In genomic region chr16:71441348-71441781, GRCh38 we compare ENCODE assay signal across 13 cellular contexts. TPM values are rescaled to one million over a fixed set of nuclear protein-coding genes. Genes with fewer than 3 reads are reported as not detected.
DNase-seq lines count a peak whose midpoint lies in the region; ATAC-seq, FAIRE-seq and TF ChIP-seq lines count a peak whose summit lies in the region.
"Had no signal": no experiment of that assay in that cellular context is flagged by ENCODE, and none has a peak within 500 bp of the region (broad histone marks: within the 10 kb centered on the region; RNA-seq: fewer than 3 reads in every experiment).

No MANE protein-coding gene starts in this region.

- no peak for ATAC-seq in HG02759 (IDR thresholded peaks at IDR 0.05; ENCODE audit: unreplicated experiment)
- no peak for ATAC-seq in HG03378 (IDR thresholded peaks at IDR 0.05; ENCODE audit: unreplicated experiment)

- peaks cover 21% of the 10 kb centered on the region for H3K9me3 Mint-ChIP-seq in activated CD4-positive, alpha-beta T cell treated with anti-CD3 and anti-CD28 coated beads, Interleukin-2, amount 10 ng/mL, durations not matched to agents 7 days and 5 days

- no peak overlapping the region for H3K4me3 Mint-ChIP-seq in activated CD4-positive, alpha-beta T cell treated with anti-CD3 and anti-CD28 coated beads, Interleukin-2, amount 10 ng/mL, durations not matched to agents 7 days and 5 days

- peak; percentile 28 for TF ChIP-seq CTCF in fibroblast of the aortic adventitia (IDR thresholded peaks at IDR 0.05; ENCODE audit: insufficient read depth, low read length)

- POLR2A ChIA-PET in activated CD4-positive, alpha-beta T cell treated with anti-CD3 and anti-CD28 coated beads, Interleukin-2, amount 10 ng/mL, durations not matched to agents 7 days and 5 days (lab: Charles Lee), result no interaction called here

- H3K27ac Mint-ChIP-seq in activated CD4-positive, alpha-beta T cell treated with anti-CD3 and anti-CD28 coated beads, Interleukin-2, amount 10 ng/mL, durations not matched to agents 7 days and 5 days, result no peak overlapping the region

- no peaks in the 10 kb centered on the region for H3K4me1 Mint-ChIP-seq in activated CD4-positive, alpha-beta T cell treated with anti-CD3 and anti-CD28 coated beads, Interleukin-2, amount 10 ng/mL, durations not matched to agents 7 days and 5 days

- FAIRE-seq in frontal cortex (lab: Jason Lieb, UNC), result no peak

- H3K36me3 Mint-ChIP-seq in activated CD4-positive, alpha-beta T cell treated with anti-CD3 and anti-CD28 coated beads, Interleukin-2, amount 10 ng/mL, durations not matched to agents 7 days and 5 days (ENCODE audit: low read depth), result no peaks in the 10 kb centered on the region

- peaks cover 2% of the 10 kb centered on the region for H3K27me3 Mint-ChIP-seq in activated CD4-positive, alpha-beta T cell treated with anti-CD3 and anti-CD28 coated beads, Interleukin-2, amount 10 ng/mL, durations not matched to agents 7 days and 5 days

- CTCF ChIA-PET in activated CD4-positive, alpha-beta T cell treated with anti-CD3 and anti-CD28 coated beads, Interleukin-2, amount 10 ng/mL, durations not matched to agents 7 days and 5 days (lab: Charles Lee), result no interaction called here

- DNase-seq in ELF-1 (ENCODE audit: low read depth, low spot score) (peak; percentile 73), fibroblast of the aortic adventitia (ENCODE audit: low read depth) (no peak), pons (ENCODE audit: low spot score) (no peak), frontal cortex (ENCODE audit: low spot score in 2 of 2) (no peak)
- peak; percentile 18 for DNase-seq in activated CD4-positive, alpha-beta T cell treated with anti-CD3 and anti-CD28 coated beads, Interleukin-2, amount 10 ng/mL, durations not matched to agents 7 days and 5 days
- peak; percentile 25 for DNase-seq in stimulated activated CD4-positive, alpha-beta T cell treated with anti-CD3 and anti-CD28 coated beads, Interleukin-12 subunit alpha, Interleukin-12 subunit beta, amount 100 ng/mL, for 4 hours
- DNase-seq: NCI-H446; SIG-M5; stimulated activated naive CD4-positive, alpha-beta T cell treated with Interleukin-2 at 50 U/mL for 16 hours had no signal

- no peak overlapping the region for H3K4me3 ChIP-seq in fibroblast of the aortic adventitia (ENCODE audit: low read depth, low read length)

RNA-seq across cellular contexts. Expression of gene TLE7, which starts 0.5 kb away (rescaled TPM):
- total RNA-seq in activated CD4-positive, alpha-beta T cell treated with anti-CD3 and anti-CD28 coated beads, Interleukin-2, amount 10 ng/mL, durations not matched to agents 7 days and 5 days, result not detected
- total RNA-seq in fibroblast of the aortic adventitia (ENCODE audit: low replicate concordance) (not detected in 2 replicates), frontal cortex (not detected)
- total RNA-seq: dermis microvascular lymphatic vessel endothelial cell, renal cortical epithelial cell had no signal

RNA-seq across cellular contexts. Expression of gene ZNF23, which starts 20.7 kb away (rescaled TPM):
- total RNA-seq in activated CD4-positive, alpha-beta T cell treated with anti-CD3 and anti-CD28 coated beads, Interleukin-2, amount 10 ng/mL, durations not matched to agents 7 days and 5 days, result 1 to 10 TPM; 7.0 to 7.1 TPM
- total RNA-seq in fibroblast of the aortic adventitia (ENCODE audit: low replicate concordance) (8.9 and 11.1 TPM in 2 replicates), frontal cortex (23.6 TPM)

RNA-seq across cellular contexts. Expression of gene ZNF19, which starts 47.8 kb away (rescaled TPM):
- total RNA-seq in activated CD4-positive, alpha-beta T cell treated with anti-CD3 and anti-CD28 coated beads, Interleukin-2, amount 10 ng/mL, durations not matched to agents 7 days and 5 days, result 1 to 10 TPM; 2.1 to 3.2 TPM
- total RNA-seq in fibroblast of the aortic adventitia (ENCODE audit: low replicate concordance) (3.5 and 14.7 TPM in 2 replicates), frontal cortex (6.5 TPM)

Comparison
In these comparisons a context has a peak if more than half of its experiments do, and no peak if none do; other contexts are left out.
1. DNase-seq: peak in ELF-1 (single experiment), activated CD4-positive, alpha-beta T cell treated with anti-CD3 and anti-CD28 coated beads, Interleukin-2, amount 10 ng/mL, durations not matched to agents 7 days and 5 days (single experiment) and stimulated activated CD4-positive, alpha-beta T cell treated with anti-CD3 and anti-CD28 coated beads, Interleukin-12 subunit alpha, Interleukin-12 subunit beta, amount 100 ng/mL, for 4 hours (single experiment); none in fibroblast of the aortic adventitia (single experiment), pons (single experiment) and frontal cortex (0 of 2).